18 cellular contexts compared by ENCODE assay signal in the genomic region with DNA sequence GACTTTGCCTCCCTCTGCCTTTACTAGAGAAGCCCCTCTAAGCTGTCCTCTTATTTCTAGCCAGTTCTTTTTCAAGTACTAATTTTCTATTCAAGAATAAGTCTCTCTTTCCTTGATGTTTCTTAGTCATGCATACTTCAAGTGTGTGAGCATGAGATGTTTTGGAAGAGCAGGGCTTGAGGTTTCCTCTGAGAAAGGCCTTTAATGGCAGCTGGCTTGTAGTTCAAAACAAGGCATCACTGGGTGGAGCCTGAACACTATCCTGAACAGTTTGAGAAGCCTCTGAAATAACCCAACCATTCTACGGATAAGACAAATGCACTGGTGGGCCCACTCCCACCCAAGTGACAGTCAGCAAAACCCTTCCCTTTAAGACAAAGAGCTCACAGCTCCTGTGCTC. TPM values are rescaled to one million over a fixed set of nuclear protein-coding genes. Genes with fewer than 3 reads are reported as not detected.
DNase-seq lines count a peak whose midpoint lies in the region; ATAC-seq and TF ChIP-seq lines count a peak whose summit lies in the region.
"Had no signal": no experiment of that assay in that cellular context is flagged by ENCODE, and none has a peak within 500 bp of the region (broad histone marks: within the 10 kb centered on the region; RNA-seq: fewer than 3 reads in every experiment).

No MANE protein-coding gene starts in this region.

- H3K4me3 ChIP-seq in adipocyte (ENCODE audit: low read length) (no peak overlapping the region), fibroblast of villous mesenchyme (ENCODE audit: low read depth, low read length) (no peak overlapping the region)
- H3K4me3 ChIP-seq: PC-9 had no signal

- H3K27me3 ChIP-seq in adipocyte (replicated peaks; ENCODE audit: control insufficient read depth, insufficient read depth, low read length): no peaks in the 10 kb centered on the region

- ATAC-seq in HG03025 (IDR thresholded peaks at IDR 0.05; ENCODE audit: low FRiP score, unreplicated experiment): no peak
- ATAC-seq: HepG2 had no signal

- H3K4me1 ChIP-seq in adipocyte (ENCODE audit: control insufficient read depth, insufficient read depth, low read length): no peaks in the 10 kb centered on the region

- no peak overlapping the region for H3K9ac ChIP-seq in adipocyte (ENCODE audit: low read length)

- DNase-seq in GM04503 (ENCODE audit: low read depth): peak; percentile 14
- DNase-seq in adipocyte (ENCODE audit: low read depth): peak; percentile 3
- peak; percentile 7 for DNase-seq in fibroblast of villous mesenchyme (ENCODE audit: low read depth)
- no peak for DNase-seq in globus pallidus (ENCODE audit: low spot score)
- no peak for DNase-seq in NCI-H187 treated with DMSO at 0.1 percent for 48 hours (lab: John Stamatoyannopoulos, UW)
- no peak for DNase-seq in activated naive CD4-positive, alpha-beta T cell treated with anti-CD3 and anti-CD28 coated beads, Interleukin-2, amount 50 U/mL, for 16 hours
- DNase-seq: ACHN, GF-D8, H7, KG1, NCI-H1417, NCI-H1930, NCI-H345, NCI-H526, PC-9 had no signal

- H3K9me3 ChIP-seq in adipocyte (ENCODE audit: control insufficient read depth, low read length): no peaks in the 10 kb centered on the region

- no peak for TF ChIP-seq CTCF in fibroblast of villous mesenchyme (IDR thresholded peaks at IDR 0.05; ENCODE audit: insufficient read depth, low read depth, low read length)

- peaks cover 37% of the 10 kb centered on the region for H3K36me3 ChIP-seq in adipocyte (ENCODE audit: control insufficient read depth, insufficient read depth, low read length, severe bottlenecking)

RNA-seq across cellular contexts. Expression of a gene that starts 37.6 kb away (rescaled TPM):
- not detected in 2 replicates for total RNA-seq in fibroblast of villous mesenchyme
- total RNA-seq: Daoy, H7, HepG2, PC-9 had no signal

RNA-seq across cellular contexts. Expression of a gene that starts 43.7 kb away (rescaled TPM):
- 18.0 and 23.7 TPM in 2 replicates for total RNA-seq in fibroblast of villous mesenchyme

RNA-seq across cellular contexts. Expression of a gene that starts 58.2 kb away (rescaled TPM):
- total RNA-seq in fibroblast of villous mesenchyme: 27.1 and 37.1 TPM in 2 replicates

Comparison
In these comparisons a context has a peak if more than half of its experiments do, and no peak if none do; other contexts are left out.
1. DNase-seq: peak in GM04503 (single experiment), adipocyte (single experiment) and fibroblast of villous mesenchyme (single experiment); none in globus pallidus (single experiment), NCI-H187 treated with DMSO at 0.1 percent for 48 hours (single experiment) and activated naive CD4-positive, alpha-beta T cell treated with anti-CD3 and anti-CD28 coated beads, Interleukin-2, amount 50 U/mL, for 16 hours (single experiment).